ENCODE assay signal across 13 cellular contexts in the genomic region with DNA sequence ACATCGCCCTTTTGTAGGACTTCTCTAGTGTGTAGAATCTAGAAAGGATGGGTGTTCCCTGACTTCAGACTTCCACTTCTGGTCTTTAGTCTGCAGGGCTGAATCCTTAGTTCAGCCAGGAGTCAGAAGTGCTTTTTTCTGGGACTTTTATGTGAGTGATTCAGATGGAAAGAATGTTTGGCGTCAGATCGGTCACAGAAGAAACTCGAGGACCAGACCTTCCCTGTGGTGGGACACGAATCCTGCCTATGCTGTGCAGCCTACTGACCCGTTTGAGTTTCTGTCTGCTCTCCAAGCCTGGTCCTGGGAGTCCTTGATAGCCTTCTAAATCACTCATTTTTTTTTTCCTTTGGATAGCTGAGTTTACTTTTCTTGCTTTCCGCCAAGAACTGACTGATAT.
DNase-seq lines count a peak whose midpoint lies in the region; ATAC-seq, FAIRE-seq and TF ChIP-seq lines count a peak whose summit lies in the region.
"Had no signal": no experiment of that assay in that cellular context is flagged by ENCODE, and none has a peak within 500 bp of the region (broad histone marks: within the 10 kb centered on the region; RNA-seq: fewer than 3 reads in every experiment).

No MANE protein-coding gene starts in this region.

- H3K4me3 ChIP-seq in PC-9 (no peak overlapping the region), pancreas (no peak overlapping the region), prostate gland (no peak overlapping the region)
- H3K4me3 ChIP-seq: GM12878 had no signal

- peaks cover 0 to 3% of the 10 kb centered on the region in 2 donors for H3K36me3 Mint-ChIP-seq in activated naive CD4-positive, alpha-beta T cell treated with anti-CD3 and anti-CD28 coated beads, Interleukin-2, amount 50 U/mL, for 72 hours
- H3K36me3 Mint-ChIP-seq: brain had no signal

- BruUV-seq in PC-9 (replicated peaks; lab: Mats Ljungman, UMichigan): no TSS peak

- no peaks in the 10 kb centered on the region for H3K79me2 ChIP-seq in PC-9 (ENCODE audit: low read depth)

- CTCF ChIA-PET in PC-9 (lab: Charles Lee): no interaction called here

- H3K4me1 ChIP-seq in PC-9 (replicated peaks; ENCODE audit: insufficient read depth): no peaks in the 10 kb centered on the region; the same call in 1 of the 2 replicates
- H3K4me1 ChIP-seq in pancreas: peaks cover 0 to 7% (median 0%) of the 10 kb centered on the region in 3 donors
- H3K4me1 ChIP-seq in prostate gland (replicated peaks): no peaks in the 10 kb centered on the region

- H3K9me2 ChIP-seq in PC-9 (ENCODE audit: insufficient read depth): no peaks in the 10 kb centered on the region

- POLR2A ChIA-PET in PC-9 (lab: Charles Lee; ENCODE audit: unreplicated experiment): no interaction called here

- TF ChIP-seq CTCF in PC-9 (conservative IDR thresholded peaks at IDR 0.05) (no peak), pancreas (IDR thresholded peaks at IDR 0.05) (no peak), prostate gland (IDR thresholded peaks at IDR 0.05) (no peak)

- H3K27ac Mint-ChIP-seq in activated naive CD4-positive, alpha-beta T cell treated with anti-CD3 and anti-CD28 coated beads, Interleukin-2, amount 50 U/mL, for 72 hours: no peak overlapping the region
- H3K27ac Mint-ChIP-seq: brain; CD8-positive, alpha-beta memory T cell had no signal

- H3K36me3 ChIP-seq in PC-9 (ENCODE audit: low read depth) (no peaks in the 10 kb centered on the region), pancreas (no peaks in the 10 kb centered on the region), prostate gland (no peaks in the 10 kb centered on the region)

- no peak for TF ChIP-seq POLR2A in prostate gland (IDR thresholded peaks at IDR 0.05)

- peak; percentile 1 for DNase-seq in Daoy (ENCODE audit: low read depth)
- peak; percentile 23 to 35 for DNase-seq in PC-9
- DNase-seq in fibroblast of gingiva (ENCODE audit: low read depth): peak; percentile 11
- DNase-seq in pancreas: peak in 1 of 6 donors; percentile 19
- no peak for DNase-seq in activated naive CD4-positive, alpha-beta T cell treated with anti-CD3 and anti-CD28 coated beads, Interleukin-2, amount 50 U/mL, for 72 hours (ENCODE audit: low spot score in 2 of 2)
- DNase-seq in prostate gland (ENCODE audit: low spot score): no peak
- DNase-seq: CD8-positive, alpha-beta memory T cell; NCI-H2081; T-helper 2 cell had no signal

- WGBS in pancreas, 2 donors: 21% methylated on average over 7 of the region's 7 CpGs
- 33% methylated on average over 7 of the region's 7 CpGs for WGBS in prostate gland

- H2AFZ ChIP-seq in PC-9: no peak overlapping the region

- H3K4me2 ChIP-seq in PC-9: no peak overlapping the region

- no peaks in the 10 kb centered on the region for H3K9me3 ChIP-seq in PC-9 (ENCODE audit: insufficient read depth, low read depth)
- H3K9me3 ChIP-seq in pancreas: no peaks in the 10 kb centered on the region
- no peaks in the 10 kb centered on the region for H3K9me3 ChIP-seq in prostate gland

- H3F3A ChIP-seq in PC-9 (ENCODE audit: insufficient read depth, low read depth): no peaks in the 10 kb centered on the region

- H3K27ac ChIP-seq in PC-9 (no peak overlapping the region), pancreas (no peak overlapping the region), prostate gland (no peak overlapping the region)

- H4K20me1 ChIP-seq in PC-9 (ENCODE audit: insufficient read depth): no peaks in the 10 kb centered on the region

- intact Hi-C loops in PC-9 (cut with micrococcal nuclease; ENCODE audit: unreplicated experiment): no loop called here
- intact Hi-C loops in pancreas (cut with DNase I): no loop called here
- intact Hi-C loops in prostate gland (cut with DNase I): no loop called here

- peaks cover 0 to under 1% of the 10 kb centered on the region in 2 donors for H3K9me3 Mint-ChIP-seq in activated naive CD4-positive, alpha-beta T cell treated with anti-CD3 and anti-CD28 coated beads, Interleukin-2, amount 50 U/mL, for 72 hours
- H3K9me3 Mint-ChIP-seq: brain had no signal

- ATAC-seq in pancreas (peak in 3 of 4 donors; percentile 25 to 81 (median 62)), HG03565 (IDR thresholded peaks at IDR 0.05; ENCODE audit: unreplicated experiment) (no peak), GM21390 (IDR thresholded peaks at IDR 0.05; ENCODE audit: unreplicated experiment) (no peak)
- ATAC-seq in activated naive CD4-positive, alpha-beta T cell treated with anti-CD3 and anti-CD28 coated beads, Interleukin-2, amount 50 U/mL, for 72 hours: no peak
- ATAC-seq: GM12878 had no signal

- FAIRE-seq in pancreas (lab: Jason Lieb, UNC): no peak
- FAIRE-seq: GM12878 had no signal

- H3K27me3 ChIP-seq in PC-9 (ENCODE audit: insufficient read depth, low read depth) (no peaks in the 10 kb centered on the region), pancreas (no peaks in the 10 kb centered on the region), prostate gland (replicated peaks; ENCODE audit: insufficient read depth) (no peaks in the 10 kb centered on the region)

Comparison
In these comparisons a context has a peak if more than half of its experiments do, and no peak if none do; other contexts are left out.
1. DNase-seq: peak in Daoy (single experiment), PC-9 (2 of 2) and fibroblast of gingiva (single experiment); none in activated naive CD4-positive, alpha-beta T cell treated with anti-CD3 and anti-CD28 coated beads, Interleukin-2, amount 50 U/mL, for 72 hours (0 of 2) and prostate gland (single experiment).
2. ATAC-seq: peak in pancreas (3 of 4); none in HG03565 (single experiment), activated naive CD4-positive, alpha-beta T cell treated with anti-CD3 and anti-CD28 coated beads, Interleukin-2, amount 50 U/mL, for 72 hours (0 of 2) and GM21390 (single experiment).